Comparison of ENCODE assay signal across 20 cellular contexts in genomic region chr9:27181381-27181780, GRCh38.
DNase-seq lines count a peak whose midpoint lies in the region; ATAC-seq, FAIRE-seq and TF ChIP-seq lines count a peak whose summit lies in the region.
"Had no signal": no experiment of that assay in that cellular context is flagged by ENCODE, and none has a peak within 500 bp of the region (broad histone marks: within the 10 kb centered on the region; RNA-seq: fewer than 3 reads in every experiment).

No MANE protein-coding gene starts in this region.

- H3K4me3 ChIP-seq in AG04450 (ENCODE audit: low read depth, low read length) (no peak overlapping the region), astrocyte of the spinal cord (ENCODE audit: low read depth, low read length) (no peak overlapping the region), WERI-Rb-1 (ENCODE audit: low read depth, low read length) (no peak overlapping the region)
- H3K4me3 ChIP-seq: esophagus squamous epithelium, upper lobe of left lung had no signal

- H3K9me3 ChIP-seq in AG04450 (ENCODE audit: control insufficient read depth, insufficient read depth, low read length): no peaks in the 10 kb centered on the region
- peaks cover 2% of the 10 kb centered on the region for H3K9me3 ChIP-seq in WERI-Rb-1 (ENCODE audit: severe bottlenecking)
- H3K9me3 ChIP-seq: esophagus squamous epithelium, upper lobe of left lung had no signal

- no peaks in the 10 kb centered on the region for H3K27me3 ChIP-seq in AG04450 (ENCODE audit: control insufficient read depth, insufficient read depth, low read length)
- no peaks in the 10 kb centered on the region for H3K27me3 ChIP-seq in foreskin keratinocyte
- H3K27me3 ChIP-seq in WERI-Rb-1 (ENCODE audit: insufficient read depth, low read depth, severe bottlenecking): no peaks in the 10 kb centered on the region
- H3K27me3 ChIP-seq: esophagus squamous epithelium, upper lobe of left lung had no signal

- H3K4me1 ChIP-seq in foreskin keratinocyte: peaks cover 43% of the 10 kb centered on the region

- H3K36me3 Mint-ChIP-seq in mesothelial cell of epicardium: peaks cover 5% of the 10 kb centered on the region
- H3K36me3 Mint-ChIP-seq: activated CD4-positive, alpha-beta memory T cell treated with anti-CD3 and anti-CD28 coated beads for 36 hours; activated naive CD8-positive, alpha-beta T cell treated with anti-CD3 and anti-CD28 coated beads, Interleukin-2, amount 10 ng/mL, durations not matched to agents 7 days and 5 days had no signal

- peak; percentile 46 for DNase-seq in AG04450 (ENCODE audit: low read depth, low spot score)
- peak; percentile 83 for DNase-seq in LHCN-M2 (ENCODE audit: low read depth)
- DNase-seq in astrocyte of the spinal cord (ENCODE audit: low read depth, low spot score): peak; percentile 77
- DNase-seq in foreskin keratinocyte: peak; percentile 75 to 89
- no peak for DNase-seq in WERI-Rb-1
- DNase-seq in mesothelial cell of epicardium (ENCODE audit: low spot score in 2 of 2, unreplicated experiment in 2 of 2): no peak
- no peak for DNase-seq in GM12892 (ENCODE audit: insufficient read length)
- DNase-seq: activated CD4-positive, alpha-beta memory T cell treated with anti-CD3 and anti-CD28 coated beads for 36 hours; activated naive CD8-positive, alpha-beta T cell treated with anti-CD3 and anti-CD28 coated beads, Interleukin-2, amount 10 ng/mL, durations not matched to agents 7 days and 5 days; activated T-cell treated with anti-CD3 and anti-CD28 coated beads, Interleukin-2, amount 50 U/mL, for 48 hours; cerebellar nuclear complex; esophagus squamous epithelium; NCI-H187 treated with DMSO at 0.1 percent for 48 hours; NCI-H510A treated with DMSO at 0.1 percent for 48 hours; posterior cingulate gyrus; stimulated activated CD4-positive, alpha-beta T cell treated with anti-CD3 and anti-CD28 coated beads, Interleukin-12 subunit alpha, Interleukin-12 subunit beta, amount 100 ng/mL, for 4 hours; stimulated activated naive CD8-positive, alpha-beta T cell treated with anti-CD3 and anti-CD28 coated beads, Interleukin-15, Interleukin-2, amounts not matched to agents 100 U/mL and 50 U/mL, for 24 hours; upper lobe of left lung had no signal

- no peak overlapping the region for H3K4me3 Mint-ChIP-seq in mesothelial cell of epicardium
- H3K4me3 Mint-ChIP-seq: activated CD4-positive, alpha-beta memory T cell treated with anti-CD3 and anti-CD28 coated beads for 36 hours; activated naive CD8-positive, alpha-beta T cell treated with anti-CD3 and anti-CD28 coated beads, Interleukin-2, amount 10 ng/mL, durations not matched to agents 7 days and 5 days had no signal

- POLR2A ChIA-PET in AG04450 (lab: Yijun Ruan, JAX): interaction anchor here (2.3 kb wide), 1 partner anchor 56 kb away, joined by 7 read pairs; no protein-coding TSS in a partner anchor

- CTCF ChIA-PET in AG04450 (lab: Charles Lee): interaction anchor here (0.8 to 1.5 kb wide), 2 partner anchors 9 to 66 kb away, joined by 3 to 4 read pairs; no protein-coding TSS in a partner anchor

- H3K36me3 ChIP-seq in WERI-Rb-1: no peaks in the 10 kb centered on the region
- H3K36me3 ChIP-seq: esophagus squamous epithelium, upper lobe of left lung had no signal

- in situ Hi-C loops in astrocyte of the spinal cord (cut with HindIII; ENCODE audit: low sequenced_read_pairs): no loop called here

- H3K27ac Mint-ChIP-seq in mesothelial cell of epicardium: no peak overlapping the region
- H3K27ac Mint-ChIP-seq: activated CD4-positive, alpha-beta memory T cell treated with anti-CD3 and anti-CD28 coated beads for 36 hours; activated naive CD8-positive, alpha-beta T cell treated with anti-CD3 and anti-CD28 coated beads, Interleukin-2, amount 10 ng/mL, durations not matched to agents 7 days and 5 days had no signal

- no peak overlapping the region for H3K27ac ChIP-seq in AG04450 (ENCODE audit: low read depth, low read length)
- peak overlapping the region; percentile 78 for H3K27ac ChIP-seq in foreskin keratinocyte
- no peak overlapping the region for H3K27ac ChIP-seq in WERI-Rb-1
- H3K27ac ChIP-seq: esophagus squamous epithelium, upper lobe of left lung had no signal

- H3K9me3 Mint-ChIP-seq in mesothelial cell of epicardium: peaks cover 11% of the 10 kb centered on the region
- H3K9me3 Mint-ChIP-seq: activated naive CD8-positive, alpha-beta T cell treated with anti-CD3 and anti-CD28 coated beads, Interleukin-2, amount 10 ng/mL, durations not matched to agents 7 days and 5 days had no signal

- TF ChIP-seq CTCF in AG04450 (IDR thresholded peaks at IDR 0.05; ENCODE audit: low read depth, low read length) (no peak), astrocyte of the spinal cord (IDR thresholded peaks at IDR 0.05; ENCODE audit: low read depth, low read length) (no peak), foreskin keratinocyte (conservative IDR thresholded peaks at IDR 0.05) (no peak), WERI-Rb-1 (IDR thresholded peaks at IDR 0.05; ENCODE audit: low read depth, low read length) (no peak), mesothelial cell of epicardium (IDR thresholded peaks at IDR 0.05; ENCODE audit: unreplicated experiment) (no peak)

- no peaks in the 10 kb centered on the region for H3K27me3 Mint-ChIP-seq in mesothelial cell of epicardium (ENCODE audit: low read depth)
- H3K27me3 Mint-ChIP-seq: activated naive CD8-positive, alpha-beta T cell treated with anti-CD3 and anti-CD28 coated beads, Interleukin-2, amount 10 ng/mL, durations not matched to agents 7 days and 5 days had no signal

- FAIRE-seq in GM12892 (lab: Jason Lieb, UNC): no peak

- no peaks in the 10 kb centered on the region for H3K4me1 Mint-ChIP-seq in mesothelial cell of epicardium
- H3K4me1 Mint-ChIP-seq: activated naive CD8-positive, alpha-beta T cell treated with anti-CD3 and anti-CD28 coated beads, Interleukin-2, amount 10 ng/mL, durations not matched to agents 7 days and 5 days had no signal

- peak; percentile 76 for ATAC-seq in foreskin keratinocyte
- ATAC-seq in GM21786 (IDR thresholded peaks at IDR 0.05; ENCODE audit: unreplicated experiment): no peak
- ATAC-seq: left lobe of liver; stimulated activated naive CD8-positive, alpha-beta T cell treated with anti-CD3 and anti-CD28 coated beads, Interleukin-15, Interleukin-2, amounts not matched to agents 100 U/mL and 50 U/mL, for 24 hours had no signal

- TF ChIP-seq POLR2A in GM12892 (IDR thresholded peaks at IDR 0.05; ENCODE audit: low read depth, low read length): no peak

Comparison
In these comparisons a context has a peak if more than half of its experiments do, and no peak if none do; other contexts are left out.
1. DNase-seq: peak in AG04450 (single experiment), LHCN-M2 (single experiment), astrocyte of the spinal cord (single experiment) and foreskin keratinocyte (2 of 2); none in WERI-Rb-1 (single experiment), mesothelial cell of epicardium (0 of 2) and GM12892 (single experiment).